In the genomic region with DNA sequence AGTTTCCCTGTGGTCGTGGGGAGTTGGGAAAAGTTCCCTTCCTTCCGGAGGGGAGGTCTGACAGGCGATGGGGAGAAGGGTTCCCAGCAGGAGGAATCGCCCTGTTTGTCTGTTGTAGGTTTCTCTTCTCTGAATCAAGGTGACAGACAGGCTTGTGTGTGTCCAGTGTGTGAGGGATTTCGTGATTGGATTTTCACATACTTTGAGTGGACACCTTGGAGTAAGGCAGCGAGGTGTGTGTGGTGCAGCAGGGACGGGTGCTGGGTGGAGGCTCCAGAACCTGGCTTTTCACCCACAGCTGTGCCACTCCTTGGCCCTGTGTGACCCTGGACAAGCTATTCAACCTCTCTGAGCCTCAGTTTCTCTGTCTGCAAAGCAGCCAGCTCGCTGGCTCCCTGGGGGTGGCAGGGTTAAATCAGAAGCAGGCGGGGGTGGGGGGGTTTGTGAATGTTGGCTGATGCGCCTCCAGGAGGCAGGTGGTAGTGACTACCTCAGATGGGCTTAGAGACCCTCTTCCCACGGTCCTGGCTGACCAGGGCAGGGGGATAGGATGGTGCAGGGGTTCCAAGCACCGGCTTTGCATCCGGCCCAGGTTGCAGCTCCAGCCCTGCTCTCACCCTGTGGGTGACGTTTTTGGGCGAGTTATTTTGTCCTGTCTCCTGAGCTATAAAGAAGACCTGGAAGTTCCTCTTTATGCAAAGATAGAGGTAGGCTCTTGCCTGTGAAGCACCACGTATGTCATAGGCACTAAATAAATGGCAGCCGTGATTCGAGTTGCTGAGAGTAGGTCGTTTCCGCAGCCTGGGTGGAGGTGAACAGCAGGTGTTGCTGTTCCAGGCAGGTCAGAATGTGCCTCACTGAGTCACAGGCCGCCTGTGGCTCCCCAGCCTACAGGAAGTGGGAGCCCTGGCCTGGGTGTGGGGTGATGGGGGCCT, we compare ENCODE assay signal across 9 cellular contexts. TPM values are rescaled to one million over a fixed set of nuclear protein-coding genes. Genes with fewer than 3 reads are reported as not detected.
DNase-seq lines count a peak whose midpoint lies in the region; ATAC-seq and TF ChIP-seq lines count a peak whose summit lies in the region.
"Had no signal": no experiment of that assay in that cellular context is flagged by ENCODE, and none has a peak within 500 bp of the region (broad histone marks: within the 10 kb centered on the region; RNA-seq: fewer than 3 reads in every experiment).

No MANE protein-coding gene starts in this region.

- H3K27ac Mint-ChIP-seq in endodermal cell: peak overlapping the region; percentile 69
- H3K27ac Mint-ChIP-seq in naive B cell: peak overlapping the region in 1 of 6 donors; percentile 47

- no peak overlapping the region for H3K9ac ChIP-seq in endodermal cell (ENCODE audit: extremely low read depth, low read length, poor library complexity, severe bottlenecking)

- H3K27me3 ChIP-seq in AG04450 (ENCODE audit: control insufficient read depth, insufficient read depth, low read length) (no peaks in the 10 kb centered on the region), endodermal cell (ENCODE audit: control insufficient read depth, insufficient read depth, low read length, poor library complexity, severe bottlenecking) (no peaks in the 10 kb centered on the region)

- DNase-seq in AG04450 (ENCODE audit: low read depth, low spot score) (no peak), NAMALWA (ENCODE audit: low spot score) (peak; percentile 16), endodermal cell (peak; percentile 69), naive B cell (no peak), COR-L47 (lab: John Stamatoyannopoulos, UW) (no peak)
- no peak for DNase-seq in stimulated activated CD8-positive, alpha-beta memory T cell treated with anti-CD3 and anti-CD28 coated beads, Interleukin-4, amount 100 ng/mL, for 48 hours
- no peak for DNase-seq in activated CD4-positive, CD25-positive, alpha-beta regulatory T cell treated with anti-CD3 and anti-CD28 coated beads, Interleukin-2, amount 50 U/mL, for 72 hours
- DNase-seq: effector memory CD4-positive, alpha-beta T cell had no signal

- peaks cover 16% of the 10 kb centered on the region for H3K4me1 ChIP-seq in endodermal cell (ENCODE audit: control insufficient read depth, insufficient read depth, low read length)

- peak; percentile 13; the same call in 1 of the 2 replicates for TF ChIP-seq CTCF in AG04450 (IDR thresholded peaks at IDR 0.05; ENCODE audit: low read depth, low read length)
- peak; percentile 37 for TF ChIP-seq CTCF in endodermal cell (conservative IDR thresholded peaks at IDR 0.05)

- H3K36me3 ChIP-seq in endodermal cell (ENCODE audit: control insufficient read depth, insufficient read depth, low read length): no peaks in the 10 kb centered on the region

- POLR2A ChIA-PET in AG04450 (lab: Yijun Ruan, JAX): interaction anchor here (0.6 to 2.8 kb wide), 14 partner anchors 16 to 109 kb away, joined by 3 to 26 read pairs (median 8); a partner anchor contains a TSS

- 33 to 38% methylated on average over 9 to 21 of the region's 21 CpGs for WGBS in endodermal cell (ENCODE audit: insufficient coverage in 1 of 2, insufficient read length in 1 of 2), 2 experiments

- H3K4me1 Mint-ChIP-seq in endodermal cell (peaks cover 19% of the 10 kb centered on the region), naive B cell (peaks cover 0 to 18% (median 10%) of the 10 kb centered on the region in 3 donors)

- H3K4me3 ChIP-seq in AG04450 (ENCODE audit: low read depth, low read length) (peak overlapping the region; percentile 76), endodermal cell (ENCODE audit: low read length) (peak overlapping the region; percentile 82)

- H3K27me3 Mint-ChIP-seq in endodermal cell (ENCODE audit: insufficient read depth) (no peaks in the 10 kb centered on the region), naive B cell (peaks cover 43 to 85% (median 59%) of the 10 kb centered on the region in 3 donors)

- CTCF ChIA-PET in AG04450 (lab: Charles Lee): interaction anchor here (1.6 to 6.1 kb wide), 4 partner anchors 70 to 107 kb away, joined by 3 to 42 read pairs (median 6); no protein-coding TSS in a partner anchor

- H3K9me3 Mint-ChIP-seq in endodermal cell (no peaks in the 10 kb centered on the region), naive B cell (no peaks in the 10 kb centered on the region)

- ATAC-seq in naive B cell (ENCODE audit: low read depth in 2 of 2): peak; percentile 41 to 43
- no peak for ATAC-seq in HG03280 (IDR thresholded peaks at IDR 0.05; ENCODE audit: unreplicated experiment)

- H3K27ac ChIP-seq in AG04450 (ENCODE audit: low read depth, low read length): peak overlapping the region; percentile 83
- H3K27ac ChIP-seq in endodermal cell (ENCODE audit: low read depth, low read length): no peak overlapping the region

- H3K9me3 ChIP-seq in AG04450 (ENCODE audit: control insufficient read depth, insufficient read depth, low read length): peaks cover 1% of the 10 kb centered on the region
- no peaks in the 10 kb centered on the region for H3K9me3 ChIP-seq in endodermal cell (ENCODE audit: control insufficient read depth, low read length)

- H3K4me3 Mint-ChIP-seq in endodermal cell (peak overlapping the region; percentile 56), naive B cell (peak overlapping the region in 2 of 8 donors; percentile 28 to 65)

- peaks cover 2% of the 10 kb centered on the region for H3K36me3 Mint-ChIP-seq in endodermal cell (ENCODE audit: low read depth)
- H3K36me3 Mint-ChIP-seq in naive B cell: peaks cover 0 to 16% of the 10 kb centered on the region in 2 donors

RNA-seq across cellular contexts. Expression of a gene that starts 0.7 kb away (rescaled TPM):
- 182 and 212 TPM in 2 replicates for polyA plus RNA-seq in AG04450 (2011; rRNA removed)
- polyA minus RNA-seq in AG04450 (2011; rRNA and poly(A)+ RNA removed): 383 and 523 TPM in 2 replicates
- total RNA-seq in endodermal cell: 1 to 10 TPM; 1.1 to 3.8 TPM
- 0.57 TPM for polyA plus RNA-seq in endodermal cell (2013, experiment 1 of 2)
- 0.87 TPM for polyA plus RNA-seq in endodermal cell (2013, experiment 2 of 2)
- polyA plus RNA-seq in naive B cell (ENCODE audit: low read depth in 6 of 6): not detected

RNA-seq across cellular contexts. Expression of a gene that starts 50.7 kb away (rescaled TPM):
- polyA plus RNA-seq in AG04450 (2011; rRNA removed): 160 and 215 TPM in 2 replicates
- polyA minus RNA-seq in AG04450 (2011; rRNA and poly(A)+ RNA removed): 155 and 203 TPM in 2 replicates
- total RNA-seq in endodermal cell: under 1 TPM in 1 of 2 donors, not detected in 1; 0.24 TPM
- polyA plus RNA-seq in endodermal cell (2013, experiment 1 of 2): 0.36 TPM
- polyA plus RNA-seq in endodermal cell (2013, experiment 2 of 2): not detected
- not detected for polyA plus RNA-seq in naive B cell (ENCODE audit: low read depth in 6 of 6)

Comparison
In these comparisons a context has a peak if more than half of its experiments do, and no peak if none do; other contexts are left out.
1. DNase-seq: peak in NAMALWA (single experiment) and endodermal cell (single experiment); none in AG04450 (single experiment), naive B cell (single experiment), COR-L47 (single experiment), stimulated activated CD8-positive, alpha-beta memory T cell treated with anti-CD3 and anti-CD28 coated beads, Interleukin-4, amount 100 ng/mL, for 48 hours (single experiment) and activated CD4-positive, CD25-positive, alpha-beta regulatory T cell treated with anti-CD3 and anti-CD28 coated beads, Interleukin-2, amount 50 U/mL, for 72 hours (single experiment).
2. RNA of a gene that starts 0.7 kb away (polyA plus RNA-seq): 182 to 212 TPM in AG04450; not detected in naive B cell; every median in the first group is over 100 times any median in the second.
3. RNA of a gene that starts 50.7 kb away (polyA plus RNA-seq): 160 to 215 TPM in AG04450; not detected in naive B cell; every median in the first group is over 100 times any median in the second.